ENCODE assay signal across 18 cellular contexts in the genomic region with DNA sequence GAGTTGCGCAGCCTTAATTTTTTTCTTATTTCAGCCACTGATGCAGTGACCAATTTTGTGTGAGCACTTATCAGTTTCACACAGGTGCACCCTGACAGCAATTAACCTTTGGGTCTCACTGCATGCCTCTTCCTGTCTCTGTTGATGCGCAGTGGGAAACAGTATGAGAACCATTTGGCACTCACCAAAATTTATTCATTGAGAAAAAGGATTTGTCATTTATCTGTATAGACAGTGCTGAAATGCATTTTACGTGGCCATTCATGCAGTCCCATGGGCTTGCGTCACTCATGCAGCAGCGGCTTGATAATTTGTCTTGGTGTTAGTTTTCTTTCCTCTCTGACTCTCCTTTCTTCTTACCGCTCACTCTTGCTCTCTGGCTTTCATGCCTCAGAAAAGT.
"Had no signal": no experiment of that assay in that cellular context is flagged by ENCODE, and none has a peak within 500 bp of the region (broad histone marks: within the 10 kb centered on the region; RNA-seq: fewer than 3 reads in every experiment).

No MANE protein-coding gene starts in this region.

- H3K36me3 Mint-ChIP-seq: activated CD8-positive, alpha-beta memory T cell treated with anti-CD3 and anti-CD28 coated beads, Interleukin-2, amount 10 ng/mL, durations not matched to agents 7 days and 5 days; activated naive CD4-positive, alpha-beta T cell treated with anti-CD3 and anti-CD28 coated beads, Interleukin-2, amount 50 U/mL, for 24 hours; naive B cell had no signal

- H3K9me3 Mint-ChIP-seq: activated naive CD4-positive, alpha-beta T cell treated with anti-CD3 and anti-CD28 coated beads, Interleukin-2, amount 50 U/mL, for 24 hours; activated T-cell treated with anti-CD3 and anti-CD28 coated beads, Interleukin-2, amount 50 U/mL, for 24 hours; central memory CD8-positive, alpha-beta T cell; effector memory CD8-positive, alpha-beta T cell; naive B cell had no signal

- ATAC-seq: activated CD8-positive, alpha-beta memory T cell treated with anti-CD3 and anti-CD28 coated beads, Interleukin-2, amount 10 ng/mL, durations not matched to agents 7 days and 5 days; effector memory CD8-positive, alpha-beta T cell; gastroesophageal sphincter; heart right ventricle; pancreas; sciatic nerve; T-helper 17 cell had no signal

- H3K27ac Mint-ChIP-seq: activated CD8-positive, alpha-beta memory T cell treated with anti-CD3 and anti-CD28 coated beads, Interleukin-2, amount 10 ng/mL, durations not matched to agents 7 days and 5 days; activated naive CD4-positive, alpha-beta T cell treated with anti-CD3 and anti-CD28 coated beads, Interleukin-2, amount 50 U/mL, for 24 hours; activated T-cell treated with anti-CD3 and anti-CD28 coated beads, Interleukin-2, amount 50 U/mL, for 24 hours; effector memory CD8-positive, alpha-beta T cell; T-helper 17 cell had no signal

- H3K27ac ChIP-seq: adrenal gland, epithelial cell of prostate, gastroesophageal sphincter, heart right ventricle, pancreas, WERI-Rb-1 had no signal

- H3K9me3 ChIP-seq: adrenal gland, gastroesophageal sphincter, heart right ventricle, pancreas had no signal

- H3K36me3 ChIP-seq: adrenal gland, gastroesophageal sphincter, heart right ventricle, pancreas, WERI-Rb-1 had no signal

- H3K27me3 ChIP-seq: adrenal gland, gastroesophageal sphincter, heart right ventricle, pancreas had no signal

- H3K4me1 ChIP-seq: gastroesophageal sphincter, pancreas had no signal

- H3K4me3 Mint-ChIP-seq: activated CD8-positive, alpha-beta memory T cell treated with anti-CD3 and anti-CD28 coated beads, Interleukin-2, amount 10 ng/mL, durations not matched to agents 7 days and 5 days; activated naive CD4-positive, alpha-beta T cell treated with anti-CD3 and anti-CD28 coated beads, Interleukin-2, amount 50 U/mL, for 24 hours; activated T-cell treated with anti-CD3 and anti-CD28 coated beads, Interleukin-2, amount 50 U/mL, for 24 hours; central memory CD8-positive, alpha-beta T cell; effector memory CD8-positive, alpha-beta T cell; naive B cell; T-helper 17 cell had no signal

- DNase-seq: activated CD4-positive, alpha-beta T cell treated with anti-CD3 and anti-CD28 coated beads, Interleukin-2, amount 50 U/mL, for 48 hours; activated CD8-positive, alpha-beta memory T cell treated with anti-CD3 and anti-CD28 coated beads, Interleukin-2, amount 10 ng/mL, durations not matched to agents 7 days and 5 days; activated T-cell treated with anti-CD3 and anti-CD28 coated beads, Interleukin-2, amount 50 U/mL, for 24 hours; adrenal gland; effector memory CD8-positive, alpha-beta T cell; heart right ventricle; islet precursor cell; mammary epithelial cell; naive B cell; pancreas; stimulated activated CD4-positive, alpha-beta T cell treated with anti-CD3 and anti-CD28 coated beads, Interleukin-1b, Interleukin-23, amount 100 ng/mL, for 48 hours; T-helper 17 cell; WERI-Rb-1 had no signal

- H3K4me3 ChIP-seq: adrenal gland, gastroesophageal sphincter, heart right ventricle, pancreas had no signal

- H3K4me1 Mint-ChIP-seq: activated CD8-positive, alpha-beta memory T cell treated with anti-CD3 and anti-CD28 coated beads, Interleukin-2, amount 10 ng/mL, durations not matched to agents 7 days and 5 days; activated naive CD4-positive, alpha-beta T cell treated with anti-CD3 and anti-CD28 coated beads, Interleukin-2, amount 50 U/mL, for 24 hours; central memory CD8-positive, alpha-beta T cell; naive B cell; T-helper 17 cell had no signal
